2 cellular contexts compared by ENCODE assay signal in genomic region chr17:61601297-61601696, GRCh38.
A peak's percentile ranks its signal among the peaks of the same experiment; 100 is the strongest.
TF ChIP-seq lines count a peak whose summit lies in the region.

No MANE protein-coding gene starts in this region.

TF ChIP-seq in GM12878, 131 proteins besides CTCF, POLR2A, EP300 and RAD21:
- TF ChIP-seq HDAC2 (IDR thresholded peaks at IDR 0.05): no peak
- TF ChIP-seq NFXL1 (IDR thresholded peaks at IDR 0.05; ENCODE audit: borderline replicate concordance): 0 out of 2 replicates have a peak, but pooled peaks have one; percentile 56
- TF ChIP-seq NR2C2 (IDR thresholded peaks at IDR 0.05; ENCODE audit: borderline replicate concordance, control insufficient read depth, insufficient read length, low read depth): no peak

TF ChIP-seq in H1, 55 proteins besides CTCF, POLR2A, EP300 and RAD21:
- TF ChIP-seq CBX5 (IDR thresholded peaks at IDR 0.05; ENCODE audit: low read depth, low read length): no peak
- TF ChIP-seq KDM5A (IDR thresholded peaks at IDR 0.05; ENCODE audit: low read length): no peak
- TF ChIP-seq CEBPB (IDR thresholded peaks at IDR 0.05; ENCODE audit: low read depth, low read length): 0 out of 2 replicates have a peak, but pooled peaks have one; percentile 20
- no peak for TF ChIP-seq CTBP2 (IDR thresholded peaks at IDR 0.05; ENCODE audit: borderline replicate concordance, insufficient read depth, insufficient read length, low read length)
